Comparison of ENCODE assay signal across 9 cellular contexts in the genomic region with DNA sequence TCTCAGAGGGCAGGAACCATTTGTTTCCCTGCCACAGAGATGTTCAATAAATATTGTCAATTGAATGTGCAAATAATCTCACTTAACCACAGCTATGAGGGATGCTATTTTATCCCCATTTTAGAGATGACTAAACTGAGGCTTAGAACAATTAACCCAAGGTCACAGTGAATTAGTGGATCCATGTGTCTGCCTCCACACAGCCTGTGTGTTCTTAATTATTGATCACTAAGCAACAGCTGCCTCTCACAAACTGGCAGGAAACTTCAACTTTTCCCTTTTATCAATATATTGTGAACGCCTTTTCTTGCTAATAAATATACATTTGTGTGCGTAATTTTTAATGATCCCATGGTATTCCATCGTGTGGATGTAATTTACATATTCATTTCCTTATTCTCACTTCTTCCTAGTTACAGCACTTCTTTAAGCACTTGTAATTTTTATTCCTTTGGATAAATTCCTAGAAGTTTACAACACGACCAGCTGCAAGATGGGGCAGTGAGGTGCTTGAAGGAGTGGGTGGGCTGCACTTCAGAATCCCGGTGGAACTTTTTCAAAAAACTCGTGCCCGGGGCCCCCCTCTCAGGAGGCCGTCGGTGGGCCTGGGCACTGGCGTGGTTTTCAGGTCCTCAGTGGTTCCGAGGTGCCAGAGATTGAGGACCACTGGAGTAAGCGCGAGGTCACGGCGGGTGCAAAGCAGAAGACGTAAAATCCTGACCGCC. TPM values are rescaled to one million over a fixed set of nuclear protein-coding genes. Genes with fewer than 3 reads are reported as not detected.
DNase-seq lines count a peak whose midpoint lies in the region; ATAC-seq, FAIRE-seq and TF ChIP-seq lines count a peak whose summit lies in the region.
"Had no signal": no experiment of that assay in that cellular context is flagged by ENCODE, and none has a peak within 500 bp of the region (broad histone marks: within the 10 kb centered on the region; RNA-seq: fewer than 3 reads in every experiment).

No MANE protein-coding gene starts in this region.

- peaks cover 0 to 18% (median 0%) of the 10 kb centered on the region in 3 donors for H3K36me3 ChIP-seq in esophagus squamous epithelium
- no peaks in the 10 kb centered on the region for H3K36me3 ChIP-seq in prostate gland

- no peak for TF ChIP-seq POLR2A in esophagus squamous epithelium (IDR thresholded peaks at IDR 0.05)
- TF ChIP-seq POLR2A in prostate gland (IDR thresholded peaks at IDR 0.05) = no peak

- H3K4me1 Mint-ChIP-seq in activated CD4-positive, alpha-beta T cell treated with anti-CD3 and anti-CD28 coated beads, Interleukin-2, amount 10 ng/mL, durations not matched to agents 7 days and 5 days = peaks cover 48% of the 10 kb centered on the region

- no peaks in the 10 kb centered on the region for H3K27me3 ChIP-seq in esophagus squamous epithelium
- no peaks in the 10 kb centered on the region for H3K27me3 ChIP-seq in prostate gland (replicated peaks; ENCODE audit: insufficient read depth)

- POLR2A ChIA-PET in activated CD4-positive, alpha-beta T cell treated with anti-CD3 and anti-CD28 coated beads, Interleukin-2, amount 10 ng/mL, durations not matched to agents 7 days and 5 days (lab: Charles Lee) = interaction anchor here (0.5 to 1.2 kb wide), 7 partner anchors 11 to 280 kb away, joined by 3 to 8 read pairs (median 4); partner anchors contain the start of genes CCDC134 and NDUFA6
- POLR2A ChIA-PET in RWPE1 (lab: Yijun Ruan, JAX; ENCODE audit: low non-redundant PET) = interaction anchor here (0.6 to 1.1 kb wide), 2 partner anchors 13 to 164 kb away, joined by 3 read pairs; no protein-coding TSS in a partner anchor

- no peak for DNase-seq in activated CD4-positive, alpha-beta T cell treated with anti-CD3 and anti-CD28 coated beads, Interleukin-2, amount 10 ng/mL, durations not matched to agents 7 days and 5 days
- no peak for DNase-seq in activated CD4-positive, alpha-beta T cell treated with anti-CD3 and anti-CD28 coated beads for 4 hours
- DNase-seq in RWPE1 (ENCODE audit: low spot score) = no peak
- no peak for DNase-seq in esophagus squamous epithelium (lab: John Stamatoyannopoulos, UW)
- DNase-seq in prostate gland (ENCODE audit: low spot score) = no peak
- no peak for DNase-seq in NCI-H2107 (lab: John Stamatoyannopoulos, UW)
- no peak for DNase-seq in frontal cortex (ENCODE audit: low spot score in 2 of 2)

- peak overlapping the region; percentile 100 for H3K27ac Mint-ChIP-seq in activated CD4-positive, alpha-beta T cell treated with anti-CD3 and anti-CD28 coated beads, Interleukin-2, amount 10 ng/mL, durations not matched to agents 7 days and 5 days

- no peak for ATAC-seq in GM21723 (IDR thresholded peaks at IDR 0.05; ENCODE audit: unreplicated experiment)

- H3K36me3 Mint-ChIP-seq in activated CD4-positive, alpha-beta T cell treated with anti-CD3 and anti-CD28 coated beads, Interleukin-2, amount 10 ng/mL, durations not matched to agents 7 days and 5 days (ENCODE audit: low read depth) = peaks cover 55% of the 10 kb centered on the region

- peaks cover 7% of the 10 kb centered on the region for H3K9me3 Mint-ChIP-seq in activated CD4-positive, alpha-beta T cell treated with anti-CD3 and anti-CD28 coated beads, Interleukin-2, amount 10 ng/mL, durations not matched to agents 7 days and 5 days

- no peaks in the 10 kb centered on the region for H3K27me3 Mint-ChIP-seq in activated CD4-positive, alpha-beta T cell treated with anti-CD3 and anti-CD28 coated beads, Interleukin-2, amount 10 ng/mL, durations not matched to agents 7 days and 5 days

- no peak for TF ChIP-seq CTCF in RWPE1 (conservative IDR thresholded peaks at IDR 0.05; ENCODE audit: low read depth)
- TF ChIP-seq CTCF in esophagus squamous epithelium (IDR thresholded peaks at IDR 0.05) = no peak
- no peak for TF ChIP-seq CTCF in prostate gland (IDR thresholded peaks at IDR 0.05)

- intact Hi-C loops in esophagus squamous epithelium (cut with DNase I) (no loop called here), prostate gland (cut with DNase I) (no loop called here)

- H3K27ac ChIP-seq in RWPE1 (peak overlapping the region; percentile 95), esophagus squamous epithelium (peak overlapping the region; percentile 98 to 99 (median 99)), prostate gland (peak overlapping the region; percentile 96 to 98)

- FAIRE-seq in frontal cortex (lab: Jason Lieb, UNC) = no peak
- FAIRE-seq: colon had no signal

- H3K4me3 ChIP-seq in esophagus squamous epithelium = peak overlapping the region; percentile 78 to 96 (median 86)
- H3K4me3 ChIP-seq in prostate gland = peak overlapping the region; percentile 85 to 98

- H3K9me3 ChIP-seq in esophagus squamous epithelium = no peaks in the 10 kb centered on the region
- H3K9me3 ChIP-seq in prostate gland = no peaks in the 10 kb centered on the region

- peaks cover 4 to 68% (median 24%) of the 10 kb centered on the region in 3 donors for H3K4me1 ChIP-seq in esophagus squamous epithelium
- no peaks in the 10 kb centered on the region for H3K4me1 ChIP-seq in prostate gland (replicated peaks)

- CTCF ChIA-PET in activated CD4-positive, alpha-beta T cell treated with anti-CD3 and anti-CD28 coated beads, Interleukin-2, amount 10 ng/mL, durations not matched to agents 7 days and 5 days (lab: Charles Lee) = interaction anchor here (0.7 to 2.4 kb wide), 7 partner anchors 9 to 193 kb away, joined by 3 to 11 read pairs (median 6); partner anchors contain the start of gene CENPM
- CTCF ChIA-PET in RWPE1 (lab: Yijun Ruan, JAX) = no interaction called here

- H3K4me3 Mint-ChIP-seq in activated CD4-positive, alpha-beta T cell treated with anti-CD3 and anti-CD28 coated beads, Interleukin-2, amount 10 ng/mL, durations not matched to agents 7 days and 5 days = peak overlapping the region; percentile 93

- 19 to 28% methylated on average over 7 to 10 of the region's 17 CpGs for WGBS in esophagus squamous epithelium, 2 donors
- WGBS in prostate gland = 10% methylated on average over 17 of the region's 17 CpGs

RNA-seq across cellular contexts. Expression of gene SREBF2, which starts 0.9 kb away (rescaled TPM):
- total RNA-seq in activated CD4-positive, alpha-beta T cell treated with anti-CD3 and anti-CD28 coated beads, Interleukin-2, amount 10 ng/mL, durations not matched to agents 7 days and 5 days = 10 to 100 TPM; 92.4 to 95.7 TPM
- total RNA-seq in esophagus squamous epithelium (100 to 1,000 TPM in 2 of 4 donors, 10 to 100 TPM in 2; 72.8 to 138 (median 98.6) TPM), prostate gland (100 to 1,000 TPM in 1 of 2 donors, 10 to 100 TPM in 1; 62.7 to 128 TPM), frontal cortex (56.3 TPM)

RNA-seq across cellular contexts. Expression of gene CCDC134, which starts 31.5 kb away (rescaled TPM):
- 10 to 100 TPM; 21.0 to 21.6 TPM for total RNA-seq in activated CD4-positive, alpha-beta T cell treated with anti-CD3 and anti-CD28 coated beads, Interleukin-2, amount 10 ng/mL, durations not matched to agents 7 days and 5 days
- total RNA-seq in esophagus squamous epithelium (1 to 10 TPM; 5.1 to 9.0 (median 7.2) TPM), prostate gland (10 to 100 TPM; 12.0 to 20.7 TPM), frontal cortex (14.3 TPM)
